In genomic region chr12:113070117-113070906, GRCh38 we compare ENCODE assay signal across 10 cellular contexts. TPM values are rescaled to one million over a fixed set of nuclear protein-coding genes. Genes with fewer than 3 reads are reported as not detected.
DNase-seq lines count a peak whose midpoint lies in the region; ATAC-seq lines count a peak whose summit lies in the region.
"Had no signal": no experiment of that assay in that cellular context is flagged by ENCODE, and none has a peak within 500 bp of the region (broad histone marks: within the 10 kb centered on the region; RNA-seq: fewer than 3 reads in every experiment).

No MANE protein-coding gene starts in this region.

- intact Hi-C loops in right cardiac atrium (cut with DNase I) = no loop called here

- H3K4me2 ChIP-seq in BLaER1 treated with 17β-estradiol and CSF1 and Interleukin-3, amounts not matched to agents 10 nM and 100 nM = peak overlapping the region; percentile 57 to 98 (median 71)

- H3K27me3 ChIP-seq in BLaER1 treated with 17β-estradiol and CSF1 and Interleukin-3, amounts not matched to agents 10 nM and 100 nM = no peaks in the 10 kb centered on the region
- H3K27me3 ChIP-seq in right cardiac atrium (ENCODE audit: control insufficient read depth, insufficient read depth) = no peaks in the 10 kb centered on the region

- WGBS in right cardiac atrium = 54% methylated on average over 15 of the region's 15 CpGs

- peaks cover 64 to 97% (median 80%) of the 10 kb centered on the region in 10 experiments for H3K4me1 ChIP-seq in BLaER1 treated with 17β-estradiol and CSF1 and Interleukin-3, amounts not matched to agents 10 nM and 100 nM
- peaks cover 2% of the 10 kb centered on the region for H3K4me1 ChIP-seq in right cardiac atrium (ENCODE audit: control insufficient read depth, insufficient read depth, low read length)

- peak overlapping the region in 3 of 10 experiments; percentile 27 to 41 (median 37); a peak in 5 of 20 replicates for H3K4me3 ChIP-seq in BLaER1 treated with 17β-estradiol and CSF1 and Interleukin-3, amounts not matched to agents 10 nM and 100 nM
- H3K4me3 ChIP-seq in right cardiac atrium (ENCODE audit: low read length) = no peak overlapping the region

- no peaks in the 10 kb centered on the region for H3K9me3 ChIP-seq in BLaER1 treated with 17β-estradiol and CSF1 and Interleukin-3, amounts not matched to agents 10 nM and 100 nM (replicated peaks in 1 of 11)
- no peaks in the 10 kb centered on the region for H3K9me3 ChIP-seq in right cardiac atrium (ENCODE audit: control insufficient read depth, low read length)

- peaks cover 0 to 85% (median 23%) of the 10 kb centered on the region in 11 experiments; a peak in 17 of 22 replicates for H4K20me1 ChIP-seq in BLaER1 treated with 17β-estradiol and CSF1 and Interleukin-3, amounts not matched to agents 10 nM and 100 nM

- H3K9ac ChIP-seq in BLaER1 treated with 17β-estradiol and CSF1 and Interleukin-3, amounts not matched to agents 10 nM and 100 nM = peak overlapping the region in 8 of 11 experiments; percentile 0 to 72 (median 47); a peak in 11 of 22 replicates

- peak; percentile 12 for DNase-seq in T-helper 22 cell (ENCODE audit: low read depth)
- peak in 2 of 3 donors; percentile 53 to 75 for DNase-seq in right cardiac atrium
- DNase-seq in amygdala (lab: John Stamatoyannopoulos, UW) = no peak
- no peak for DNase-seq in AG08395 (ENCODE audit: low spot score)
- DNase-seq in cerebellar nuclear complex (lab: John Stamatoyannopoulos, UW) = no peak
- DNase-seq: NCI-H1930 had no signal

- ATAC-seq in GM19351 (IDR thresholded peaks at IDR 0.05; ENCODE audit: unreplicated experiment) (peak; percentile 59), right cardiac atrium (peak; percentile 32 to 71), HG03565 (IDR thresholded peaks at IDR 0.05; ENCODE audit: unreplicated experiment) (no peak)
- ATAC-seq: HCT116 had no signal

- H3K36me3 ChIP-seq in BLaER1 treated with 17β-estradiol and CSF1 and Interleukin-3, amounts not matched to agents 10 nM and 100 nM = 0 out of 22 replicates have a peak, but pooled peaks cover 0 to 3% (median 0%) of the 10 kb centered on the region in 11 experiments

- H3K27ac ChIP-seq in BLaER1 treated with 17β-estradiol and CSF1 and Interleukin-3, amounts not matched to agents 10 nM and 100 nM = peak overlapping the region in 8 of 11 experiments; percentile 18 to 67 (median 50); a peak in 9 of 22 replicates
- no peak overlapping the region for H3K27ac ChIP-seq in right cardiac atrium (ENCODE audit: low read length)

RNA-seq across cellular contexts. Expression of gene DTX1, which starts 13.8 kb away (rescaled TPM):
- total RNA-seq in right cardiac atrium = 1 to 10 TPM; 2.0 to 4.9 (median 3.9) TPM
- polyA plus RNA-seq in right cardiac atrium = 1.2 TPM

Comparison
In these comparisons a context has a peak if more than half of its experiments do, and no peak if none do; other contexts are left out.
1. DNase-seq: peak in T-helper 22 cell (single experiment) and right cardiac atrium (2 of 3); none in amygdala (0 of 56), AG08395 (single experiment) and cerebellar nuclear complex (0 of 2).